In genomic region chr2:54103454-54104314, GRCh38 we compare ENCODE assay signal across 9 cellular contexts. TPM values are rescaled to one million over a fixed set of nuclear protein-coding genes. Genes with fewer than 3 reads are reported as not detected.
DNase-seq lines count a peak whose midpoint lies in the region; ATAC-seq lines count a peak whose summit lies in the region.
"Had no signal": no experiment of that assay in that cellular context is flagged by ENCODE, and none has a peak within 500 bp of the region (broad histone marks: within the 10 kb centered on the region; RNA-seq: fewer than 3 reads in every experiment).

No MANE protein-coding gene starts in this region.

- DNase-seq in ELF-1 (ENCODE audit: low read depth, low spot score) (peak; percentile 71), Karpas-422 (peak; percentile 95), glomerular visceral epithelial cell (ENCODE audit: extremely low spot score) (peak; percentile 75), hypothalamus (lab: John Stamatoyannopoulos, UW) (no peak), KG1 (lab: John Stamatoyannopoulos, UW) (no peak)
- DNase-seq in activated CD4-positive, alpha-beta T cell treated with anti-CD3 and anti-CD28 coated beads, Interleukin-2, amount 10 ng/mL, durations not matched to agents 24 days and 14 days: peak; percentile 70

- H3K36me3 ChIP-seq in Karpas-422 (ENCODE audit: insufficient read depth, low read length): no peaks in the 10 kb centered on the region

- H3K9me2 ChIP-seq in Karpas-422 (replicated peaks; ENCODE audit: insufficient read depth, low read length): no peaks in the 10 kb centered on the region

- no peaks in the 10 kb centered on the region for H4K20me1 ChIP-seq in Karpas-422 (ENCODE audit: insufficient read depth, low read depth, low read length)

- H3K27me3 ChIP-seq in Karpas-422 (ENCODE audit: low read length): no peaks in the 10 kb centered on the region

- H3K4me3 ChIP-seq in Karpas-422 (ENCODE audit: low read length): peak overlapping the region; percentile 41

- no peaks in the 10 kb centered on the region for H3K36me3 Mint-ChIP-seq in activated CD4-positive, alpha-beta T cell treated with anti-CD3 and anti-CD28 coated beads, Interleukin-2, amount 10 ng/mL, durations not matched to agents 24 days and 14 days (ENCODE audit: low read depth)
- peaks cover 4% of the 10 kb centered on the region for H3K36me3 Mint-ChIP-seq in stimulated activated memory B cell treated with anti-CD40 and anti-IgM and Interleukin-4, amounts not matched to agents 10 μg/mL and 1 μg/mL and 100 μg/mL, for 72 hours

- H3K27me3 Mint-ChIP-seq in activated CD4-positive, alpha-beta T cell treated with anti-CD3 and anti-CD28 coated beads, Interleukin-2, amount 10 ng/mL, durations not matched to agents 24 days and 14 days: peaks cover 11% of the 10 kb centered on the region
- H3K27me3 Mint-ChIP-seq in stimulated activated memory B cell treated with anti-CD40 and anti-IgM and Interleukin-4, amounts not matched to agents 10 μg/mL and 1 μg/mL and 100 μg/mL, for 72 hours: no peaks in the 10 kb centered on the region

- peak; percentile 51 for ATAC-seq in GM21529 (IDR thresholded peaks at IDR 0.05; ENCODE audit: unreplicated experiment)
- ATAC-seq in stimulated activated memory B cell treated with anti-CD40 and anti-IgM and Interleukin-4, amounts not matched to agents 10 μg/mL and 1 μg/mL and 100 μg/mL, for 72 hours: peak; percentile 90

- H3K27ac Mint-ChIP-seq in activated CD4-positive, alpha-beta T cell treated with anti-CD3 and anti-CD28 coated beads, Interleukin-2, amount 10 ng/mL, durations not matched to agents 24 days and 14 days: no peak overlapping the region
- H3K27ac Mint-ChIP-seq in stimulated activated memory B cell treated with anti-CD40 and anti-IgM and Interleukin-4, amounts not matched to agents 10 μg/mL and 1 μg/mL and 100 μg/mL, for 72 hours: peak overlapping the region; percentile 85

- no peak overlapping the region for H3K4me3 Mint-ChIP-seq in activated CD4-positive, alpha-beta T cell treated with anti-CD3 and anti-CD28 coated beads, Interleukin-2, amount 10 ng/mL, durations not matched to agents 24 days and 14 days
- H3K4me3 Mint-ChIP-seq in stimulated activated memory B cell treated with anti-CD40 and anti-IgM and Interleukin-4, amounts not matched to agents 10 μg/mL and 1 μg/mL and 100 μg/mL, for 72 hours: peak overlapping the region; percentile 48

- H3K79me2 ChIP-seq in Karpas-422 (ENCODE audit: low read length): no peaks in the 10 kb centered on the region

- H3K27ac ChIP-seq in Karpas-422 (ENCODE audit: low read length): peak overlapping the region; percentile 99
- H3K27ac ChIP-seq: VCaP had no signal

- no peaks in the 10 kb centered on the region for H3K9me3 Mint-ChIP-seq in activated CD4-positive, alpha-beta T cell treated with anti-CD3 and anti-CD28 coated beads, Interleukin-2, amount 10 ng/mL, durations not matched to agents 24 days and 14 days
- peaks cover 6% of the 10 kb centered on the region for H3K9me3 Mint-ChIP-seq in stimulated activated memory B cell treated with anti-CD40 and anti-IgM and Interleukin-4, amounts not matched to agents 10 μg/mL and 1 μg/mL and 100 μg/mL, for 72 hours

- no peaks in the 10 kb centered on the region for H3K9me3 ChIP-seq in Karpas-422 (ENCODE audit: low read length)

- intact Hi-C loops in activated CD4-positive, alpha-beta T cell treated with anti-CD3 and anti-CD28 coated beads, Interleukin-2, amount 10 ng/mL, durations not matched to agents 24 days and 14 days (cut with micrococcal nuclease): loop anchor here (5.0 kb wide), 1 partner anchor 599 kb away; no protein-coding TSS in a partner anchor

- peaks cover 11% of the 10 kb centered on the region for H3K4me1 Mint-ChIP-seq in activated CD4-positive, alpha-beta T cell treated with anti-CD3 and anti-CD28 coated beads, Interleukin-2, amount 10 ng/mL, durations not matched to agents 24 days and 14 days
- H3K4me1 Mint-ChIP-seq in stimulated activated memory B cell treated with anti-CD40 and anti-IgM and Interleukin-4, amounts not matched to agents 10 μg/mL and 1 μg/mL and 100 μg/mL, for 72 hours: peaks cover 52% of the 10 kb centered on the region

- H3K9ac ChIP-seq in Karpas-422 (ENCODE audit: low read length): peak overlapping the region; percentile 72

- H3K4me2 ChIP-seq in Karpas-422 (ENCODE audit: low read depth, low read length, poor library complexity, severe bottlenecking): peak overlapping the region; percentile 75

- H3K4me1 ChIP-seq in Karpas-422 (ENCODE audit: low read length): peaks cover 96% of the 10 kb centered on the region

- no peak overlapping the region for H2AFZ ChIP-seq in Karpas-422 (ENCODE audit: low read length)

RNA-seq across cellular contexts. Expression of gene ACYP2, which starts 11.7 kb away (rescaled TPM):
- 19.8 and 22.8 TPM in 2 replicates for total RNA-seq in Karpas-422 (2014; rRNA removed; shearing (Covaris generic); ENCODE audit: low replicate concordance)
- total RNA-seq in activated CD4-positive, alpha-beta T cell treated with anti-CD3 and anti-CD28 coated beads, Interleukin-2, amount 10 ng/mL, durations not matched to agents 24 days and 14 days: 4.0 and 5.9 TPM in 2 replicates

Comparison
In these comparisons a context has a peak if more than half of its experiments do, and no peak if none do; other contexts are left out.
1. DNase-seq: peak in ELF-1 (single experiment), Karpas-422 (single experiment), activated CD4-positive, alpha-beta T cell treated with anti-CD3 and anti-CD28 coated beads, Interleukin-2, amount 10 ng/mL, durations not matched to agents 24 days and 14 days (single experiment) and glomerular visceral epithelial cell (single experiment); none in hypothalamus (0 of 51) and KG1 (single experiment).